In the genomic region with DNA sequence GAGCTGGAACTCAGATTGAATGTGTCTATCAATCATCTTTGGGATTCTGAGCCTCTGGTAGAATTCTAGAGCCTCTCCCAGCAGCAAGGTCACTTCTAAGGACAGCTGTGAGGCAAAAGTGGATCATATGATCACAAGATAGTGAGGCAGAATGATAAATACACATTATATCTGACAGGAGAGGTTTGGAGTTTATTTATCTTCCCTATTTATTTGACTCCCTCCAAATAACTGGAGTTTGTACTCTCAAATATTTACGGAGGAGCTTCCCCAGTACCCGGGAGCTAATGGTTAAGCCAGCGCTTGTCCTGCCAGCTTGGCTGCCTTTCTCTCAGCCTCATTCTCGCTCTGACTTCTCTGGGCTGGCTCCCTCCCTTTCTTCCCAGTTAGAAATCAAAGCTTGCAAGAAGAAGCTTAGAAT, we compare ENCODE assay signal across 2 cellular contexts.
A peak's percentile ranks its signal among the peaks of the same experiment; 100 is the strongest.
TF ChIP-seq lines count a peak whose summit lies in the region.

No MANE protein-coding gene starts in this region.

TF ChIP-seq in A549, 52 proteins besides CTCF, POLR2A, EP300 and RAD21:
- TF ChIP-seq RARB (CRISPR knock-in tag; IDR thresholded peaks at IDR 0.05): no peak
- TF ChIP-seq, protein P1, sequence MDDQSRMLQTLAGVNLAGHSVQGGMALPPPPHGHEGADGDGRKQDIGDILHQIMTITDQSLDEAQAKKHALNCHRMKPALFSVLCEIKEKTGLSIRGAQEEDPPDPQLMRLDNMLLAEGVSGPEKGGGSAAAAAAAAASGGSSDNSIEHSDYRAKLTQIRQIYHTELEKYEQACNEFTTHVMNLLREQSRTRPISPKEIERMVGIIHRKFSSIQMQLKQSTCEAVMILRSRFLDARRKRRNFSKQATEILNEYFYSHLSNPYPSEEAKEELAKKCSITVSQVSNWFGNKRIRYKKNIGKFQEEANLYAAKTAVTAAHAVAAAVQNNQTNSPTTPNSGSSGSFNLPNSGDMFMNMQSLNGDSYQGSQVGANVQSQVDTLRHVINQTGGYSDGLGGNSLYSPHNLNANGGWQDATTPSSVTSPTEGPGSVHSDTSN (IDR thresholded peaks at IDR 0.05): no peak
- no peak for TF ChIP-seq FOXS1 (CRISPR knock-in tag; IDR thresholded peaks at IDR 0.05)
- no peak for TF ChIP-seq EHMT2 (IDR thresholded peaks at IDR 0.05; ENCODE audit: low read depth)
- TF ChIP-seq CEBPB (IDR thresholded peaks at IDR 0.05): no peak
- no peak for TF ChIP-seq ESRRA (IDR thresholded peaks at IDR 0.05; ENCODE audit: borderline replicate concordance, low read length)
- TF ChIP-seq BCL3 (IDR thresholded peaks at IDR 0.05): no peak
- TF ChIP-seq EHF (CRISPR knock-in tag; IDR thresholded peaks at IDR 0.05): no peak
- no peak for TF ChIP-seq CBX8 (IDR thresholded peaks at IDR 0.05)
- TF ChIP-seq TFCP2L1 (CRISPR knock-in tag; IDR thresholded peaks at IDR 0.05): no peak
- no peak for TF ChIP-seq REST (IDR thresholded peaks at IDR 0.05)
- TF ChIP-seq NFE2L2 (conservative IDR thresholded peaks at IDR 0.05; ENCODE audit: low read length): no peak

TF ChIP-seq in K562, 482 proteins besides CTCF, POLR2A, EP300 and RAD21:
- TF ChIP-seq PBX2 (CRISPR knock-in tag; IDR thresholded peaks at IDR 0.05; ENCODE audit: low read depth) (no peak), PBX2 (tag; conservative IDR thresholded peaks at IDR 0.05; ENCODE audit: low read depth) (0 out of 2 replicates have a peak, but pooled peaks have one; percentile 6), CREBBP (IDR thresholded peaks at IDR 0.05; ENCODE audit: low read depth, low read length) (no peak), ZSCAN29 (IDR thresholded peaks at IDR 0.05) (no peak), CREB3 (tag; conservative IDR thresholded peaks at IDR 0.05; ENCODE audit: low read depth) (no peak), ZNF124 (CRISPR knock-in tag; IDR thresholded peaks at IDR 0.05) (no peak), ATF4 (CRISPR knock-in tag; IDR thresholded peaks at IDR 0.05) (no peak), ESRRB (CRISPR knock-in tag; IDR thresholded peaks at IDR 0.05; ENCODE audit: borderline replicate concordance) (no peak)
TF ChIP-seq in K562: peak in this region for 1.
